21 cellular contexts compared by ENCODE assay signal in genomic region chr18:2540575-2540974, GRCh38.
"Had no signal": no experiment of that assay in that cellular context is flagged by ENCODE, and none has a peak within 500 bp of the region (broad histone marks: within the 10 kb centered on the region; RNA-seq: fewer than 3 reads in every experiment).

No MANE protein-coding gene starts in this region.

- H3K36me3 ChIP-seq: brain microvascular endothelial cell, tibial artery, uterus had no signal

- H3K27ac Mint-ChIP-seq: activated CD4-positive, alpha-beta T cell treated with anti-CD3 and anti-CD28 coated beads, Interleukin-2, amount 10 ng/mL, durations not matched to agents 24 days and 14 days; activated CD8-positive, alpha-beta T cell treated with anti-CD3 and anti-CD28 coated beads, Interleukin-2, amount 10 ng/mL, durations not matched to agents 7 days and 5 days; activated naive CD8-positive, alpha-beta T cell treated with anti-CD3 and anti-CD28 coated beads for 36 hours; dendritic cell treated with granulocyte-macrophage colony-stimulating factor and Interleukin-4, amounts not matched to agents 40 ng/mL and 50 ng/mL, for 4 days; memory B cell; natural killer cell; stimulated activated naive B cell treated with anti-CD40 and anti-IgM and Interleukin-4, amounts not matched to agents 10 μg/mL and 1 μg/mL and 100 μg/mL, for 72 hours; T-helper 2 cell treated with Interferon-gamma antibody and Interleukin-4, amounts not matched to agents 5 μg/mL and 100 μg/mL, for 36 hours had no signal

- DNase-seq: activated CD4-positive, alpha-beta T cell treated with anti-CD3 and anti-CD28 coated beads, Interleukin-2, amount 10 ng/mL, durations not matched to agents 24 days and 14 days; activated CD4-positive, CD25-positive, alpha-beta regulatory T cell; activated CD8-positive, alpha-beta memory T cell treated with anti-CD3 and anti-CD28 coated beads, Interleukin-2, amount 50 U/mL, for 4 hours; activated CD8-positive, alpha-beta T cell treated with anti-CD3 and anti-CD28 coated beads, Interleukin-2, amount 10 ng/mL, durations not matched to agents 7 days and 5 days; activated gamma-delta T cell; activated naive CD8-positive, alpha-beta T cell treated with anti-CD3 and anti-CD28 coated beads for 36 hours; activated T-cell treated with anti-CD3 and anti-CD28 coated beads, Interleukin-2, amount 50 U/mL, for 48 hours; amygdala; brain microvascular endothelial cell; heart right ventricle; kidney; left ventricle myocardium superior; natural killer cell; nucleus accumbens; stimulated activated naive B cell treated with anti-CD40 and anti-IgM and Interleukin-4, amounts not matched to agents 10 μg/mL and 1 μg/mL and 100 μg/mL, for 72 hours; tibial artery; uterus had no signal

- H3K4me3 Mint-ChIP-seq: activated CD4-positive, alpha-beta T cell treated with anti-CD3 and anti-CD28 coated beads, Interleukin-2, amount 10 ng/mL, durations not matched to agents 24 days and 14 days; activated CD8-positive, alpha-beta T cell treated with anti-CD3 and anti-CD28 coated beads, Interleukin-2, amount 10 ng/mL, durations not matched to agents 7 days and 5 days; activated naive CD8-positive, alpha-beta T cell treated with anti-CD3 and anti-CD28 coated beads for 36 hours; dendritic cell treated with granulocyte-macrophage colony-stimulating factor and Interleukin-4, amounts not matched to agents 40 ng/mL and 50 ng/mL, for 4 days; memory B cell; natural killer cell; stimulated activated naive B cell treated with anti-CD40 and anti-IgM and Interleukin-4, amounts not matched to agents 10 μg/mL and 1 μg/mL and 100 μg/mL, for 72 hours; T-helper 2 cell treated with Interferon-gamma antibody and Interleukin-4, amounts not matched to agents 5 μg/mL and 100 μg/mL, for 36 hours had no signal

- H3K27me3 Mint-ChIP-seq: activated CD4-positive, alpha-beta T cell treated with anti-CD3 and anti-CD28 coated beads, Interleukin-2, amount 10 ng/mL, durations not matched to agents 24 days and 14 days; activated naive CD8-positive, alpha-beta T cell treated with anti-CD3 and anti-CD28 coated beads for 36 hours; dendritic cell treated with granulocyte-macrophage colony-stimulating factor and Interleukin-4, amounts not matched to agents 40 ng/mL and 50 ng/mL, for 4 days; memory B cell; stimulated activated naive B cell treated with anti-CD40 and anti-IgM and Interleukin-4, amounts not matched to agents 10 μg/mL and 1 μg/mL and 100 μg/mL, for 72 hours had no signal

- H3K27me3 ChIP-seq: brain microvascular endothelial cell, gastroesophageal sphincter, heart right ventricle, tibial artery, uterus had no signal

- H3K9me3 ChIP-seq: gastroesophageal sphincter, heart right ventricle, tibial artery, uterus had no signal

- H3K36me3 Mint-ChIP-seq: natural killer cell had no signal

- H3K4me3 ChIP-seq: gastroesophageal sphincter, heart right ventricle, tibial artery, uterus had no signal

- H3K4me1 Mint-ChIP-seq: activated CD4-positive, alpha-beta T cell treated with anti-CD3 and anti-CD28 coated beads, Interleukin-2, amount 10 ng/mL, durations not matched to agents 24 days and 14 days; activated naive CD8-positive, alpha-beta T cell treated with anti-CD3 and anti-CD28 coated beads for 36 hours; natural killer cell had no signal

- ATAC-seq: activated CD8-positive, alpha-beta T cell treated with anti-CD3 and anti-CD28 coated beads, Interleukin-2, amount 10 ng/mL, durations not matched to agents 7 days and 5 days; gastroesophageal sphincter; heart right ventricle; left ventricle myocardium superior; natural killer cell; stimulated activated naive B cell treated with anti-CD40 and anti-IgM and Interleukin-4, amounts not matched to agents 10 μg/mL and 1 μg/mL and 100 μg/mL, for 72 hours had no signal

- H3K27ac ChIP-seq: brain microvascular endothelial cell, gastroesophageal sphincter, heart right ventricle, tibial artery, uterus had no signal

- H3K9me3 Mint-ChIP-seq: activated CD4-positive, alpha-beta T cell treated with anti-CD3 and anti-CD28 coated beads, Interleukin-2, amount 10 ng/mL, durations not matched to agents 24 days and 14 days; activated naive CD8-positive, alpha-beta T cell treated with anti-CD3 and anti-CD28 coated beads for 36 hours; dendritic cell treated with granulocyte-macrophage colony-stimulating factor and Interleukin-4, amounts not matched to agents 40 ng/mL and 50 ng/mL, for 4 days; memory B cell; natural killer cell; stimulated activated naive B cell treated with anti-CD40 and anti-IgM and Interleukin-4, amounts not matched to agents 10 μg/mL and 1 μg/mL and 100 μg/mL, for 72 hours; T-helper 2 cell treated with Interferon-gamma antibody and Interleukin-4, amounts not matched to agents 5 μg/mL and 100 μg/mL, for 36 hours had no signal

- H3K4me1 ChIP-seq: heart right ventricle, uterus had no signal
